18 cellular contexts compared by ENCODE assay signal in the genomic region with DNA sequence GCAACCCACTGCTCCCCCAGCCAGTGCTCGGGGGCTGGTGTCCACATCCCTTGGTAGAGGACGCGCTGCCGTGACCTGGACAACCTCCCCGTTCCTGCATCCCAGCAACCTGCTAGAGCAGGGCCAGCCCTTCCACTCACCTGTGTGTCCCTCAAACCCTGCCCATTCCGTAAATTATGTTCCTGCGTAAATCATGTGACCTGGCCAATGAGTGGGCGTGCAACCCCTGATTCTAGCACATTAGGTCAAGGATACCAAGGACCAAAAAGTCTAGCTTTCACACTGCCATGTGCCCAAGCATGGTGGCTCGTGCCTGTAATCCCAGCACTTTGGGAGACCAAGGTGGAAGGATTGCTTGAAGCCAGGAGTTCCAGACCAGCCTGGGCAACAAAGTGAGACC. TPM values are rescaled to one million over a fixed set of nuclear protein-coding genes. Genes with fewer than 3 reads are reported as not detected.
DNase-seq lines count a peak whose midpoint lies in the region; ATAC-seq and TF ChIP-seq lines count a peak whose summit lies in the region.
"Had no signal": no experiment of that assay in that cellular context is flagged by ENCODE, and none has a peak within 500 bp of the region (broad histone marks: within the 10 kb centered on the region; RNA-seq: fewer than 3 reads in every experiment).

No MANE protein-coding gene starts in this region.

- peaks cover 44% of the 10 kb centered on the region for H3K36me3 Mint-ChIP-seq in activated CD4-positive, alpha-beta T cell treated with anti-CD3 and anti-CD28 coated beads, Interleukin-2, amount 10 ng/mL, durations not matched to agents 7 days and 5 days (ENCODE audit: low read depth)
- peaks cover 39% of the 10 kb centered on the region for H3K36me3 Mint-ChIP-seq in stimulated activated naive CD8-positive, alpha-beta T cell treated with anti-CD3 and anti-CD28 coated beads, Interleukin-15, Interleukin-2, amounts not matched to agents 100 ng/mL and 50 ng/mL, for 24 hours (ENCODE audit: low read depth)
- peaks cover 29% of the 10 kb centered on the region for H3K36me3 Mint-ChIP-seq in activated naive CD8-positive, alpha-beta T cell treated with anti-CD3 and anti-CD28 coated beads for 36 hours
- H3K36me3 Mint-ChIP-seq in Caco-2 (ENCODE audit: insufficient read depth, unreplicated experiment), result peaks cover 19% of the 10 kb centered on the region

- no peak overlapping the region for H3K4me3 ChIP-seq in Caco-2 (ENCODE audit: low read depth, low read length)

- BruUV-seq in Caco-2 (replicated peaks; lab: Mats Ljungman, UMichigan), result no TSS peak

- no peak for DNase-seq in activated CD4-positive, alpha-beta T cell treated with anti-CD3 and anti-CD28 coated beads, Interleukin-2, amount 10 ng/mL, durations not matched to agents 7 days and 5 days
- DNase-seq in activated CD4-positive, alpha-beta T cell treated with anti-CD3 and anti-CD28 coated beads, Interleukin-2, amount 50 U/mL, for 1 hour, result no peak
- DNase-seq in stimulated activated naive CD8-positive, alpha-beta T cell treated with anti-CD3 and anti-CD28 coated beads, Interleukin-15, Interleukin-2, amounts not matched to agents 100 U/mL and 50 U/mL, for 24 hours, result no peak
- no peak for DNase-seq in activated naive CD8-positive, alpha-beta T cell treated with anti-CD3 and anti-CD28 coated beads for 36 hours
- DNase-seq in 8988T (no peak), Caco-2 (no peak), NCI-H345 (lab: John Stamatoyannopoulos, UW) (no peak)
- DNase-seq: DND-41; KG1; NCI-H1105 treated with DMSO at 0.1 percent for 48 hours; NCI-H1694; NCI-H2081 treated with DMSO at 0.1 percent for 48 hours; NCI-H510A; NCI-H748 treated with DMSO at 0.1 percent for 48 hours; NK-92 treated with Interleukin-12 subunit alpha and Interleukin-12 subunit beta, amount 100 ng/mL, for 24 hours; Right ventricle myocardium superior had no signal

- no peak for TF ChIP-seq CTCF in Caco-2 (IDR thresholded peaks at IDR 0.05; ENCODE audit: insufficient read depth in 1 of 2, low read depth in 1 of 2, low read length in 1 of 2, severe bottlenecking in 1 of 2, unreplicated experiment in 1 of 2)

- peaks cover 6% of the 10 kb centered on the region; the same call in 1 of the 2 replicates for H3K4me1 ChIP-seq in Caco-2

- peak overlapping the region; percentile 73 for H3K27ac Mint-ChIP-seq in activated CD4-positive, alpha-beta T cell treated with anti-CD3 and anti-CD28 coated beads, Interleukin-2, amount 10 ng/mL, durations not matched to agents 7 days and 5 days
- peak overlapping the region; percentile 40 for H3K27ac Mint-ChIP-seq in stimulated activated naive CD8-positive, alpha-beta T cell treated with anti-CD3 and anti-CD28 coated beads, Interleukin-15, Interleukin-2, amounts not matched to agents 100 ng/mL and 50 ng/mL, for 24 hours
- H3K27ac Mint-ChIP-seq in activated naive CD8-positive, alpha-beta T cell treated with anti-CD3 and anti-CD28 coated beads for 36 hours, result peak overlapping the region; percentile 8
- H3K27ac Mint-ChIP-seq in Caco-2 (ENCODE audit: unreplicated experiment), result no peak overlapping the region

- no peaks in the 10 kb centered on the region for H3K27me3 Mint-ChIP-seq in activated CD4-positive, alpha-beta T cell treated with anti-CD3 and anti-CD28 coated beads, Interleukin-2, amount 10 ng/mL, durations not matched to agents 7 days and 5 days
- no peaks in the 10 kb centered on the region for H3K27me3 Mint-ChIP-seq in stimulated activated naive CD8-positive, alpha-beta T cell treated with anti-CD3 and anti-CD28 coated beads, Interleukin-15, Interleukin-2, amounts not matched to agents 100 ng/mL and 50 ng/mL, for 24 hours
- H3K27me3 Mint-ChIP-seq in activated naive CD8-positive, alpha-beta T cell treated with anti-CD3 and anti-CD28 coated beads for 36 hours, result no peaks in the 10 kb centered on the region
- no peaks in the 10 kb centered on the region for H3K27me3 Mint-ChIP-seq in Caco-2 (ENCODE audit: insufficient read depth, unreplicated experiment)

- no peaks in the 10 kb centered on the region; the same call in 1 of the 2 replicates for H3K36me3 ChIP-seq in Caco-2 (ENCODE audit: control insufficient read depth, insufficient read depth, low read length)

- no peaks in the 10 kb centered on the region for H3K27me3 ChIP-seq in Caco-2 (replicated peaks; ENCODE audit: control insufficient read depth, insufficient read depth, low read length)

- H3K9me3 Mint-ChIP-seq in activated CD4-positive, alpha-beta T cell treated with anti-CD3 and anti-CD28 coated beads, Interleukin-2, amount 10 ng/mL, durations not matched to agents 7 days and 5 days, result no peaks in the 10 kb centered on the region
- no peaks in the 10 kb centered on the region for H3K9me3 Mint-ChIP-seq in stimulated activated naive CD8-positive, alpha-beta T cell treated with anti-CD3 and anti-CD28 coated beads, Interleukin-15, Interleukin-2, amounts not matched to agents 100 ng/mL and 50 ng/mL, for 24 hours
- H3K9me3 Mint-ChIP-seq in activated naive CD8-positive, alpha-beta T cell treated with anti-CD3 and anti-CD28 coated beads for 36 hours, result no peaks in the 10 kb centered on the region
- H3K9me3 Mint-ChIP-seq in Caco-2 (ENCODE audit: unreplicated experiment), result no peaks in the 10 kb centered on the region

- intact Hi-C loops in Caco-2 (cut with micrococcal nuclease; ENCODE audit: unreplicated experiment), result loop anchor here (5.0 kb wide), 1 partner anchor 211 kb away; no protein-coding TSS in a partner anchor

- no peaks in the 10 kb centered on the region for H3K9me3 ChIP-seq in Caco-2

- no peak overlapping the region for H3K4me3 Mint-ChIP-seq in activated CD4-positive, alpha-beta T cell treated with anti-CD3 and anti-CD28 coated beads, Interleukin-2, amount 10 ng/mL, durations not matched to agents 7 days and 5 days
- H3K4me3 Mint-ChIP-seq in stimulated activated naive CD8-positive, alpha-beta T cell treated with anti-CD3 and anti-CD28 coated beads, Interleukin-15, Interleukin-2, amounts not matched to agents 100 ng/mL and 50 ng/mL, for 24 hours, result no peak overlapping the region
- no peak overlapping the region for H3K4me3 Mint-ChIP-seq in activated naive CD8-positive, alpha-beta T cell treated with anti-CD3 and anti-CD28 coated beads for 36 hours
- H3K4me3 Mint-ChIP-seq in Caco-2 (ENCODE audit: unreplicated experiment), result no peak overlapping the region

- CTCF ChIA-PET in activated CD4-positive, alpha-beta T cell treated with anti-CD3 and anti-CD28 coated beads, Interleukin-2, amount 10 ng/mL, durations not matched to agents 7 days and 5 days (lab: Charles Lee), result interaction anchor here (0.8 to 3.7 kb wide), 8 partner anchors 13 to 241 kb away, joined by 3 to 18 read pairs (median 5); no protein-coding TSS in a partner anchor
- CTCF ChIA-PET in Caco-2 (lab: Charles Lee), result interaction anchor here (2.3 kb wide), 1 partner anchor 158 kb away, joined by 9 read pairs; no protein-coding TSS in a partner anchor

- no peak for ATAC-seq in stimulated activated naive CD8-positive, alpha-beta T cell treated with anti-CD3 and anti-CD28 coated beads, Interleukin-15, Interleukin-2, amounts not matched to agents 100 U/mL and 50 U/mL, for 24 hours

- H3K4me1 Mint-ChIP-seq in activated CD4-positive, alpha-beta T cell treated with anti-CD3 and anti-CD28 coated beads, Interleukin-2, amount 10 ng/mL, durations not matched to agents 7 days and 5 days, result peaks cover 36% of the 10 kb centered on the region
- peaks cover 25% of the 10 kb centered on the region for H3K4me1 Mint-ChIP-seq in stimulated activated naive CD8-positive, alpha-beta T cell treated with anti-CD3 and anti-CD28 coated beads, Interleukin-15, Interleukin-2, amounts not matched to agents 100 ng/mL and 50 ng/mL, for 24 hours (ENCODE audit: low read depth)
- H3K4me1 Mint-ChIP-seq in activated naive CD8-positive, alpha-beta T cell treated with anti-CD3 and anti-CD28 coated beads for 36 hours, result peaks cover 27% of the 10 kb centered on the region
- peaks cover 9% of the 10 kb centered on the region for H3K4me1 Mint-ChIP-seq in Caco-2 (ENCODE audit: low read depth, unreplicated experiment)

- POLR2A ChIA-PET in activated CD4-positive, alpha-beta T cell treated with anti-CD3 and anti-CD28 coated beads, Interleukin-2, amount 10 ng/mL, durations not matched to agents 7 days and 5 days (lab: Charles Lee), result no interaction called here
- POLR2A ChIA-PET in Caco-2 (lab: Charles Lee), result no interaction called here

RNA-seq across cellular contexts. Expression of gene CD5, which starts 25.7 kb away (rescaled TPM):
- total RNA-seq in activated CD4-positive, alpha-beta T cell treated with anti-CD3 and anti-CD28 coated beads, Interleukin-2, amount 10 ng/mL, durations not matched to agents 7 days and 5 days, result 100 to 1,000 TPM; 379 to 405 TPM
- total RNA-seq in activated naive CD8-positive, alpha-beta T cell treated with anti-CD3 and anti-CD28 coated beads for 36 hours, result 100 to 1,000 TPM; 196 to 197 TPM
- total RNA-seq in Caco-2 (2022), result not detected in 2 replicates
- total RNA-seq: G401, Right ventricle myocardium superior had no signal

RNA-seq across cellular contexts. Expression of gene VPS37C, which starts 33.2 kb away (rescaled TPM):
- total RNA-seq in activated CD4-positive, alpha-beta T cell treated with anti-CD3 and anti-CD28 coated beads, Interleukin-2, amount 10 ng/mL, durations not matched to agents 7 days and 5 days, result 1 to 10 TPM; 5.5 to 5.8 TPM
- total RNA-seq in activated naive CD8-positive, alpha-beta T cell treated with anti-CD3 and anti-CD28 coated beads for 36 hours, result 1 to 10 TPM; 8.1 to 8.8 TPM
- 36.0 and 36.3 TPM in 2 replicates for total RNA-seq in Caco-2 (2022)

Comparison
In these comparisons a context has a peak if more than half of its experiments do, and no peak if none do; other contexts are left out.
1. RNA of gene CD5, which starts 25.7 kb away (total RNA-seq): 379 to 405 TPM in activated CD4-positive, alpha-beta T cell treated with anti-CD3 and anti-CD28 coated beads, Interleukin-2, amount 10 ng/mL, durations not matched to agents 7 days and 5 days and 196 to 197 TPM in activated naive CD8-positive, alpha-beta T cell treated with anti-CD3 and anti-CD28 coated beads for 36 hours; not detected in Caco-2; every median in the first group is over 100 times any median in the second.